15 cellular contexts compared by ENCODE assay signal in the genomic region with DNA sequence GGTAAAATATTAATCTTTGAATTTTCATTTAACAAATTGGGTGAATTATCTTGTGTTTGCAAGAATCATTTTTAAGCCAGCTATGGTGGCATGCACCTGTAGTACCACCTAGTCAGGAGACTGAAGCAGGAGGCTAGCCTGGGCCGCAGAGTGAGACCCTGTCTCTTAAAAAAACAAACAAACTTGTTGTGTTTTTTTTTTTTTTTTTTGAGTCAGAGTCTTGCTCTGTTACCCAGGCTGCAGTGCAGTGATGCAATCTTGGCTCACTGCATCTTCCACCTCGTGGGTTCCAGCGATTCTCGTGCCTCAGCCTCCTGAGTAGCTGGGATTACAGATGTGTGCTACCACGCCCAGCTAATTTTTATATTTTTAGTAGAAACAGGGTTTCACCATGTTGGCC. TPM values are rescaled to one million over a fixed set of nuclear protein-coding genes. Genes with fewer than 3 reads are reported as not detected.
A peak's percentile ranks its signal among the peaks of the same experiment; 100 is the strongest.
DNase-seq lines count a peak whose midpoint lies in the region; ATAC-seq, FAIRE-seq and TF ChIP-seq lines count a peak whose summit lies in the region.
"Had no signal": no experiment of that assay in that cellular context is flagged by ENCODE, and none has a peak within 500 bp of the region (broad histone marks: within the 10 kb centered on the region; RNA-seq: fewer than 3 reads in every experiment).

No MANE protein-coding gene starts in this region.

- peaks cover 16% of the 10 kb centered on the region for H3K4me1 Mint-ChIP-seq in activated T-cell treated with anti-CD3 and anti-CD28 coated beads, Interleukin-2, amount 50 U/mL, for 4 hours (ENCODE audit: low read depth)
- H3K4me1 Mint-ChIP-seq in neural crest cell: peaks cover 18% of the 10 kb centered on the region

- no peaks in the 10 kb centered on the region; the same call in 1 of the 2 replicates for H4K20me1 ChIP-seq in IMR-90 (ENCODE audit: insufficient read depth, low read length)

- H2BK15ac ChIP-seq in IMR-90 (ENCODE audit: low read depth, low read length): no peak overlapping the region

- no peak overlapping the region for H3K18ac ChIP-seq in IMR-90 (ENCODE audit: low read depth, low read length)

- H3K9me3 ChIP-seq in IMR-90 (ENCODE audit: control insufficient read depth, insufficient read depth, low read length) (no peaks in the 10 kb centered on the region), adrenal gland (replicated peaks in 1 of 3) (no peaks in the 10 kb centered on the region)
- H3K9me3 ChIP-seq: breast epithelium, uterus had no signal

- H3K4me1 ChIP-seq in IMR-90 (ENCODE audit: control insufficient read depth, insufficient read depth, low read length) (no peaks in the 10 kb centered on the region), adrenal gland (replicated peaks in 1 of 2) (peaks cover 8 to 31% of the 10 kb centered on the region in 2 donors)
- H3K4me1 ChIP-seq: breast epithelium, uterus had no signal

- no peak overlapping the region for H3K27ac ChIP-seq in IMR-90 (ENCODE audit: insufficient read depth, low read length)
- H3K27ac ChIP-seq in adrenal gland: peak overlapping the region in 1 of 5 donors; percentile 91

- no peaks in the 10 kb centered on the region for H3K27me3 Mint-ChIP-seq in activated T-cell treated with anti-CD3 and anti-CD28 coated beads, Interleukin-2, amount 50 U/mL, for 4 hours (ENCODE audit: low read depth)
- H3K27me3 Mint-ChIP-seq in neural crest cell (ENCODE audit: low read depth): no peaks in the 10 kb centered on the region

- no peak for TF ChIP-seq RAD21 in IMR-90 (IDR thresholded peaks at IDR 0.05; ENCODE audit: low read length)

- H3K4me3 ChIP-seq in IMR-90 (ENCODE audit: insufficient read depth, low read depth, low read length) (no peak overlapping the region), adrenal gland (no peak overlapping the region)
- H3K4me3 ChIP-seq: lung had no signal

- TF ChIP-seq POLR2A in IMR-90 (IDR thresholded peaks at IDR 0.05; ENCODE audit: low read depth, low read length): no peak
- no peak for TF ChIP-seq POLR2A in adrenal gland (IDR thresholded peaks at IDR 0.05)

- H4K91ac ChIP-seq in IMR-90 (ENCODE audit: insufficient read depth, low read depth, low read length): no peak overlapping the region

- H2AK9ac ChIP-seq in IMR-90 (replicated peaks; ENCODE audit: low read depth, low read length, poor library complexity): no peak overlapping the region

- in situ Hi-C loops in IMR-90 (cut with MboI; ENCODE audit: low sequenced_read_pairs): no loop called here

- no peak overlapping the region for H3K4ac ChIP-seq in IMR-90 (ENCODE audit: low read depth, low read length)

- no TSS peak for BruUV-seq in IMR-90 (replicated peaks; lab: Mats Ljungman, UMichigan)

- no peaks in the 10 kb centered on the region for H3K9me1 ChIP-seq in IMR-90 (ENCODE audit: insufficient read depth, low read length)

- H3K36me3 ChIP-seq in IMR-90 (ENCODE audit: control insufficient read depth, insufficient read depth, low read length): peaks cover 3% of the 10 kb centered on the region
- peaks cover 0 to 15% of the 10 kb centered on the region in 2 donors for H3K36me3 ChIP-seq in adrenal gland (replicated peaks in 1 of 2)
- H3K36me3 ChIP-seq: breast epithelium, uterus had no signal

- no peak overlapping the region for H3K4me2 ChIP-seq in IMR-90 (ENCODE audit: low read depth, low read length)

- no peak for FAIRE-seq in GM19239 (lab: Jason Lieb, UNC)
- FAIRE-seq: endothelial cell of umbilical vein had no signal

- TF ChIP-seq CTCF in IMR-90 (conservative IDR thresholded peaks at IDR 0.05; ENCODE audit: low read depth, low read length) (no peak), adrenal gland (IDR thresholded peaks at IDR 0.05) (no peak), neural crest cell (conservative IDR thresholded peaks at IDR 0.05) (no peak)

- H2BK120ac ChIP-seq in IMR-90 (ENCODE audit: low read depth, low read length): no peak overlapping the region

- WGBS in IMR-90 (ENCODE audit: extremely low coverage in 2 of 2, insufficient read length in 1 of 2), 2 experiments: no CpG with 5 or more reads among the region's 5 CpGs
- WGBS in adrenal gland, 4 donors: 39 to 76% (median 56%) methylated on average over 5 of the region's 5 CpGs

- no peak overlapping the region for H2AK5ac ChIP-seq in IMR-90 (ENCODE audit: low read depth, low read length)

- no peak overlapping the region for H4K5ac ChIP-seq in IMR-90 (ENCODE audit: low read depth, low read length)

- intact Hi-C loops in IMR-90 (cut with micrococcal nuclease) (no loop called here), adrenal gland (cut with DNase I) (no loop called here)

- no peaks in the 10 kb centered on the region for H3K36me3 Mint-ChIP-seq in activated T-cell treated with anti-CD3 and anti-CD28 coated beads, Interleukin-2, amount 50 U/mL, for 4 hours (ENCODE audit: insufficient read depth)
- H3K36me3 Mint-ChIP-seq in neural crest cell (ENCODE audit: low read depth): no peaks in the 10 kb centered on the region

- H3K27ac Mint-ChIP-seq in neural crest cell (ENCODE audit: unreplicated experiment): no peak overlapping the region

- H3K27me3 ChIP-seq in IMR-90 (ENCODE audit: control insufficient read depth, insufficient read depth, low read length) (no peaks in the 10 kb centered on the region), adrenal gland (no peaks in the 10 kb centered on the region)
- H3K27me3 ChIP-seq: breast epithelium, uterus had no signal

- H3K4me3 Mint-ChIP-seq in activated T-cell treated with anti-CD3 and anti-CD28 coated beads, Interleukin-2, amount 50 U/mL, for 4 hours: peak overlapping the region; percentile 80
- peak overlapping the region; percentile 90 for H3K4me3 Mint-ChIP-seq in neural crest cell

- no peak overlapping the region for H3K9ac ChIP-seq in IMR-90 (ENCODE audit: low read depth, low read length)

- no peak for DNase-seq in activated T-cell treated with anti-CD3 and anti-CD28 coated beads, Interleukin-2, amount 50 U/mL, for 4 hours
- DNase-seq in activated T-cell treated with anti-CD3 and anti-CD28 coated beads, Interleukin-2, amount 50 U/mL, for 1 hour: no peak
- DNase-seq in IMR-90: no peak
- peak in 6 of 7 donors; percentile 38 to 65 (median 56) for DNase-seq in adrenal gland
- DNase-seq in neural crest cell (ENCODE audit: low read depth, low spot score): no peak
- DNase-seq in D341Med (ENCODE audit: low spot score): no peak
- no peak for DNase-seq in GM19239 (ENCODE audit: insufficient read length, low spot score)
- no peak for DNase-seq in DMS53 (lab: John Stamatoyannopoulos, UW)
- DNase-seq: activated T-cell treated with anti-CD3 and anti-CD28 coated beads for 4 hours, NCI-H1436, NCI-H526 treated with DMSO at 0.1 percent for 48 hours had no signal

- no peak overlapping the region for H3K14ac ChIP-seq in IMR-90 (replicated peaks; ENCODE audit: low read depth, low read length)

- POLR2A ChIA-PET in IMR-90 (lab: Charles Lee; ENCODE audit: unreplicated experiment): no interaction called here

- no peaks in the 10 kb centered on the region for H3K9me3 Mint-ChIP-seq in activated T-cell treated with anti-CD3 and anti-CD28 coated beads, Interleukin-2, amount 50 U/mL, for 4 hours
- no peaks in the 10 kb centered on the region for H3K9me3 Mint-ChIP-seq in neural crest cell

- no peak overlapping the region for H2AFZ ChIP-seq in IMR-90 (replicated peaks; ENCODE audit: low read length, poor library complexity)

- dilution Hi-C loops in IMR-90 (cut with HindIII; ENCODE audit: low sequenced_read_pairs, unreplicated experiment): no loop called here

- no peak overlapping the region for H2BK20ac ChIP-seq in IMR-90 (ENCODE audit: low read depth, low read length)

- H2BK5ac ChIP-seq in IMR-90 (ENCODE audit: low read depth, low read length, poor library complexity, severe bottlenecking): no peak overlapping the region

- peaks cover 14 to 17% of the 10 kb centered on the region in 2 experiments; a peak in 3 of 4 replicates for H3K79me1 ChIP-seq in IMR-90 (ENCODE audit: low read depth in 1 of 2, low read length in 2 of 2)

- no peak overlapping the region for H3K56ac ChIP-seq in IMR-90 (ENCODE audit: extremely low read depth, insufficient read depth, low read length)

- H4K8ac ChIP-seq in IMR-90 (ENCODE audit: low read depth in 2 of 2, low read length in 2 of 2): no peak overlapping the region

- no peak for ATAC-seq in activated T-cell treated with anti-CD3 and anti-CD28 coated beads, Interleukin-2, amount 50 U/mL, for 4 hours
- no peak for ATAC-seq in IMR-90 (ENCODE audit: low read depth)

- H3K23ac ChIP-seq in IMR-90 (ENCODE audit: low read depth, low read length): no peak overlapping the region

- CTCF ChIA-PET in IMR-90 (lab: Yijun Ruan, JAX): no interaction called here

TF ChIP-seq in IMR-90, 13 proteins besides CTCF, POLR2A, EP300 and RAD21:
- TF ChIP-seq CEBPB (IDR thresholded peaks at IDR 0.05; ENCODE audit: low read depth, low read length) (peak; percentile 52), MXI1 (IDR thresholded peaks at IDR 0.05; ENCODE audit: borderline replicate concordance, low read depth, low read length) (no peak)

RNA-seq across cellular contexts. Expression of a gene that starts 2.2 kb away (rescaled TPM):
- 10 to 100 TPM; 30.6 to 46.1 (median 31.3) TPM for total RNA-seq in activated T-cell treated with anti-CD3 and anti-CD28 coated beads, Interleukin-2, amount 50 U/mL, for 4 hours
- total RNA-seq in IMR-90 (2012; rRNA removed) (7.0 and 11.1 TPM in 2 replicates), adrenal gland (10 to 100 TPM; 15.4 to 33.2 (median 20.5) TPM), neural crest cell (25.3 and 25.6 TPM in 2 replicates)
- polyA plus RNA-seq in IMR-90 (2012; rRNA removed) (9.4 and 9.7 TPM in 2 replicates), adrenal gland (10 to 100 TPM; 18.2 to 29.5 (median 27.0) TPM)
- 1.9 and 5.2 TPM in 2 replicates for polyA plus RNA-seq in IMR-90 (2012; cell fraction: cytosol; rRNA removed)
- 1.9 and 14.5 TPM in 2 replicates for polyA plus RNA-seq in IMR-90 (2012; cell fraction: nucleus; rRNA removed; ENCODE audit: low replicate concordance)

Comparison
In these comparisons a context has a peak if more than half of its experiments do, and no peak if none do; other contexts are left out.
1. DNase-seq: peak in adrenal gland (6 of 7); none in activated T-cell treated with anti-CD3 and anti-CD28 coated beads, Interleukin-2, amount 50 U/mL, for 4 hours (single experiment), activated T-cell treated with anti-CD3 and anti-CD28 coated beads, Interleukin-2, amount 50 U/mL, for 1 hour (single experiment), IMR-90 (single experiment), neural crest cell (single experiment), D341Med (single experiment), GM19239 (single experiment) and DMS53 (single experiment).